ENCODE assay signal across 7 cellular contexts in the genomic region with DNA sequence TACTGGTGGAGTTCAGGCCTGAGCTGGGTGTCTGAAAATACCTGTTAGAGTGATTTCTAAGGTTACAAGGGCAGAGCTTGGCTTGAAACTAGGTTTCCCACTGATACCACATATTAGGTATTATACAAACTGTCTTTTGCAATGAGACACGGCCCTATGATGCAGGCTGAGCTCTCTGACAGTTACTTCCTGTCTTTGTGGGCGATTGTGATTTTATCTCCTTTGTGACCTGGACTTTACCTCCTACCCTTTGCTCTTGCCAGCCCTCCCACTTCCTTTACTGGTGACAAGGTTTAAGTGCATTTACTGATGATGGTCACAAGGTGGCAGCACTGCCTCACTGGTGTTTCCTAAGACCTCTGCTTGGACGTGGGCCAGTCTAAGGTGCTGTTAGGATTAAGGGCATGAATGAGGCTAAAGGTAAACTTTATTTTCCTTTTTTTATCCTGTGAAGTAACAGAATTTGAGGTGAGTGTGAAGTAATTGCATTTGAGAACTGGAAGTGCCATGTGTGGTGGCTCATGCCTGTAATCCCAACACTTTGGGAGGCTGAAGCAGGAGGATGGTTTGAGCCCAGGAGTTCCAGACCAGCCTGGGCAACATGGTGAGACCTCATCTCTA. TPM values are rescaled to one million over a fixed set of nuclear protein-coding genes. Genes with fewer than 3 reads are reported as not detected.
DNase-seq lines count a peak whose midpoint lies in the region; ATAC-seq, FAIRE-seq and TF ChIP-seq lines count a peak whose summit lies in the region.

No MANE protein-coding gene starts in this region.

- ATAC-seq in HG03103 (IDR thresholded peaks at IDR 0.05; ENCODE audit: low read depth, unreplicated experiment): peak; percentile 71
- ATAC-seq in activated CD4-positive, CD25-positive, alpha-beta regulatory T cell treated with anti-CD3 and anti-CD28 coated beads, Interleukin-2, amount 50 U/mL, for 24 hours: peak; percentile 98 to 99
- peak; percentile 96 for ATAC-seq in left colon

- peak; percentile 55 for DNase-seq in GM12892 (ENCODE audit: insufficient read length)
- DNase-seq in NCI-H2227 (lab: John Stamatoyannopoulos, UW; ENCODE audit: unreplicated experiment): peak; percentile 90
- peak; percentile 93 for DNase-seq in cerebellar cortex (ENCODE audit: low spot score)
- peak; percentile 86 to 92 for DNase-seq in left colon
- DNase-seq in stimulated activated CD4-positive, alpha-beta T cell treated with anti-CD3 and anti-CD28 coated beads, Interleukin-2, amount 100 ng/mL, for 48 hours: peak; percentile 63 to 69

- intact Hi-C loops in left colon (cut with DNase I, micrococcal nuclease): loop anchor here in 1 of 2 donors (5.0 kb wide), 1 partner anchor 77 kb away; a partner anchor contains a TSS

- TF ChIP-seq POLR2A in GM12892 (IDR thresholded peaks at IDR 0.05; ENCODE audit: low read depth, low read length): no peak

- FAIRE-seq in GM12892 (lab: Jason Lieb, UNC): peak; percentile 99

RNA-seq across cellular contexts. Expression of a gene that starts 7.7 kb away (rescaled TPM):
- 0.47 TPM for polyA plus RNA-seq in GM12892 (2012; ENCODE audit: missing spikeins)
- not detected for total RNA-seq in left colon

RNA-seq across cellular contexts. Expression of a gene that starts 23.2 kb away (rescaled TPM):
- polyA plus RNA-seq in GM12892 (2012; ENCODE audit: missing spikeins): 2.6 TPM
- total RNA-seq in left colon: 1 to 10 TPM; 7.1 to 9.7 TPM

Comparison
In these comparisons a context has a peak if more than half of its experiments do, and no peak if none do; other contexts are left out.
1. Peak in every context shown above with its lines: DNase-seq and ATAC-seq.